Comparison of ENCODE assay signal across 13 cellular contexts in genomic region chr5:124790895-124791732, GRCh38. TPM values are rescaled to one million over a fixed set of nuclear protein-coding genes. Genes with fewer than 3 reads are reported as not detected.
DNase-seq lines count a peak whose midpoint lies in the region; ATAC-seq and TF ChIP-seq lines count a peak whose summit lies in the region.
"Had no signal": no experiment of that assay in that cellular context is flagged by ENCODE, and none has a peak within 500 bp of the region (broad histone marks: within the 10 kb centered on the region; RNA-seq: fewer than 3 reads in every experiment).

No MANE protein-coding gene starts in this region.

- H3K4me3 ChIP-seq in breast epithelium (no peak overlapping the region), SK-N-MC (peak overlapping the region; percentile 11)
- H3K4me3 ChIP-seq: heart left ventricle had no signal

- no peaks in the 10 kb centered on the region for H3K9me3 Mint-ChIP-seq in MCF 10A (ENCODE audit: unreplicated experiment)
- H3K9me3 Mint-ChIP-seq: activated T-cell treated with anti-CD3 and anti-CD28 coated beads, Interleukin-2, amount 50 U/mL, for 24 hours; stimulated activated naive CD8-positive, alpha-beta T cell treated with anti-CD3 and anti-CD28 coated beads, Interleukin-15, Interleukin-2, amounts not matched to agents 100 ng/mL and 50 ng/mL, for 24 hours had no signal

- POLR2A ChIA-PET in MCF 10A (lab: Yijun Ruan, JAX) = interaction anchor here (0.6 to 4.2 kb wide), 19 partner anchors 9 to 621 kb away, joined by 3 to 37 read pairs (median 4); partner anchors contain the start of gene ZNF608

- peaks cover 21% of the 10 kb centered on the region for H3K4me1 Mint-ChIP-seq in MCF 10A (ENCODE audit: insufficient read depth, unreplicated experiment)
- H3K4me1 Mint-ChIP-seq: CD14-positive monocyte; central memory CD8-positive, alpha-beta T cell had no signal

- no peak overlapping the region for H3K9ac ChIP-seq in SK-N-MC (ENCODE audit: insufficient read length)

- TF ChIP-seq POLR2A in breast epithelium (IDR thresholded peaks at IDR 0.05) = no peak

- ATAC-seq in GM21528 (IDR thresholded peaks at IDR 0.05; ENCODE audit: low FRiP score, unreplicated experiment) (no peak), Right ventricle myocardium inferior (no peak)
- ATAC-seq: heart left ventricle had no signal

- H3K4me3 Mint-ChIP-seq in MCF 10A (ENCODE audit: unreplicated experiment) = no peak overlapping the region
- H3K4me3 Mint-ChIP-seq: activated T-cell treated with anti-CD3 and anti-CD28 coated beads, Interleukin-2, amount 50 U/mL, for 24 hours; CD14-positive monocyte; central memory CD8-positive, alpha-beta T cell; stimulated activated naive CD8-positive, alpha-beta T cell treated with anti-CD3 and anti-CD28 coated beads, Interleukin-15, Interleukin-2, amounts not matched to agents 100 ng/mL and 50 ng/mL, for 24 hours had no signal

- intact Hi-C loops in MCF 10A (cut with micrococcal nuclease) = loop anchor here (1.0 to 2.0 kb wide), 2 partner anchors 45 to 52 kb away; partner anchors contain the start of gene ZNF608
- intact Hi-C loops in breast epithelium (cut with DNase I; ENCODE audit: low total_unique reads) = no loop called here
- intact Hi-C loops in Right ventricle myocardium inferior (cut with DNase I) = no loop called here

- no peaks in the 10 kb centered on the region for H3K27me3 ChIP-seq in breast epithelium
- H3K27me3 ChIP-seq: heart left ventricle had no signal

- no peaks in the 10 kb centered on the region for H3K4me1 ChIP-seq in breast epithelium

- TF ChIP-seq CTCF in MCF 10A (IDR thresholded peaks at IDR 0.05; ENCODE audit: unreplicated experiment) (no peak), breast epithelium (IDR thresholded peaks at IDR 0.05) (no peak)

- H3K27ac ChIP-seq in breast epithelium (no peak overlapping the region), SK-N-MC (no peak overlapping the region)
- H3K27ac ChIP-seq: heart left ventricle had no signal

- H3K36me3 Mint-ChIP-seq in MCF 10A (ENCODE audit: insufficient read depth, unreplicated experiment) = no peaks in the 10 kb centered on the region
- H3K36me3 Mint-ChIP-seq: CD14-positive monocyte had no signal

- H3K27me3 Mint-ChIP-seq in MCF 10A (ENCODE audit: insufficient read depth, unreplicated experiment) = no peaks in the 10 kb centered on the region
- H3K27me3 Mint-ChIP-seq: activated T-cell treated with anti-CD3 and anti-CD28 coated beads, Interleukin-2, amount 50 U/mL, for 24 hours; central memory CD8-positive, alpha-beta T cell; stimulated activated naive CD8-positive, alpha-beta T cell treated with anti-CD3 and anti-CD28 coated beads, Interleukin-15, Interleukin-2, amounts not matched to agents 100 ng/mL and 50 ng/mL, for 24 hours had no signal

- H3K27ac Mint-ChIP-seq in MCF 10A (ENCODE audit: low read depth, unreplicated experiment) = peak overlapping the region; percentile 54
- H3K27ac Mint-ChIP-seq: activated T-cell treated with anti-CD3 and anti-CD28 coated beads, Interleukin-2, amount 50 U/mL, for 24 hours; CD14-positive monocyte; stimulated activated naive CD8-positive, alpha-beta T cell treated with anti-CD3 and anti-CD28 coated beads, Interleukin-15, Interleukin-2, amounts not matched to agents 100 ng/mL and 50 ng/mL, for 24 hours had no signal

- CTCF ChIA-PET in MCF 10A (lab: Yijun Ruan, JAX) = interaction anchor here (0.7 to 1.4 kb wide), 6 partner anchors 19 to 51 kb away, joined by 3 to 5 read pairs (median 4); no protein-coding TSS in a partner anchor

- H3K9me3 ChIP-seq in breast epithelium = no peaks in the 10 kb centered on the region
- no peaks in the 10 kb centered on the region for H3K9me3 ChIP-seq in SK-N-MC (ENCODE audit: low read depth, low read length)
- H3K9me3 ChIP-seq: heart left ventricle had no signal

- H3K36me3 ChIP-seq in breast epithelium (no peaks in the 10 kb centered on the region), SK-N-MC (ENCODE audit: insufficient read depth, low read length) (no peaks in the 10 kb centered on the region)
- H3K36me3 ChIP-seq: heart left ventricle had no signal

- peak; percentile 73 for DNase-seq in MCF 10A (ENCODE audit: unreplicated experiment)
- DNase-seq in breast epithelium (ENCODE audit: low spot score in 2 of 2) = no peak
- DNase-seq in SK-N-MC (ENCODE audit: low read depth, low spot score) = no peak
- peak; percentile 22 for DNase-seq in iris pigment epithelial cell (ENCODE audit: low read depth)
- DNase-seq in activated CD8-positive, alpha-beta memory T cell treated with anti-CD3 and anti-CD28 coated beads, Interleukin-2, amount 50 U/mL, for 4 hours = no peak
- no peak for DNase-seq in Right ventricle myocardium inferior (ENCODE audit: missing footprints)
- DNase-seq in stimulated activated CD4-positive, alpha-beta T cell treated with anti-CD3 and anti-CD28 coated beads, Interleukin-4, amount 100 ng/mL, for 4 hours = no peak
- DNase-seq: activated T-cell treated with anti-CD3 and anti-CD28 coated beads, Interleukin-2, amount 50 U/mL, for 24 hours; heart left ventricle had no signal

- no TSS peak for BruUV-seq in MCF 10A (replicated peaks; lab: Mats Ljungman, UMichigan)

RNA-seq across cellular contexts. Expression of gene ZNF608, which starts 44.7 kb away (rescaled TPM):
- total RNA-seq in MCF 10A (2022) (8.4 and 10.4 TPM in 2 replicates), breast epithelium (10 to 100 TPM; 15.7 to 82.1 (median 58.7) TPM), Right ventricle myocardium inferior (9.3 TPM)

Comparison
In these comparisons a context has a peak if more than half of its experiments do, and no peak if none do; other contexts are left out.
1. DNase-seq: peak in MCF 10A (single experiment) and iris pigment epithelial cell (single experiment); none in breast epithelium (0 of 2), SK-N-MC (single experiment), activated CD8-positive, alpha-beta memory T cell treated with anti-CD3 and anti-CD28 coated beads, Interleukin-2, amount 50 U/mL, for 4 hours (single experiment), Right ventricle myocardium inferior (single experiment) and stimulated activated CD4-positive, alpha-beta T cell treated with anti-CD3 and anti-CD28 coated beads, Interleukin-4, amount 100 ng/mL, for 4 hours (0 of 2).